In the genomic region with DNA sequence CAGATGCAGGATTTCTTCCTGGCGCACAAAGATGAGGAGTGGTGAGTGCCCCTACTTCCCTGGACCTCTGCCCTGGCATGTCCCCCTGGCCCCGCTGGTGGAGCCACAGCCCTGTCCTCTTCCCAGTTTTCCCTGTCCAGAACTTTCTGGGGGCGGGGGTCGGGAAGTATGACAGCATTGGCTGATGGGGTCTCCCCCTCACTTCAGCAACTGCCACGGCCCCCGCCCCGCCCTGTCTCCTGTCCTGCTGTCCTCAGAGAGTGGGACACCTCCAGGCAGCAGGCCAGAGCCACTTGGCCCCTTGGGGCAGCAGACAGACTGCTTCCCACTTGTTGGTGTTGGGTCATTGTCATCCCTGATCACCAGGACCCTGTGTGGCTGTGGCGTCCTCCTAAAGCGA, we compare ENCODE assay signal across 23 cellular contexts. TPM values are rescaled to one million over a fixed set of nuclear protein-coding genes. Genes with fewer than 3 reads are reported as not detected.
DNase-seq lines count a peak whose midpoint lies in the region; ATAC-seq, FAIRE-seq and TF ChIP-seq lines count a peak whose summit lies in the region.
"Had no signal": no experiment of that assay in that cellular context is flagged by ENCODE, and none has a peak within 500 bp of the region (broad histone marks: within the 10 kb centered on the region; RNA-seq: fewer than 3 reads in every experiment).

No MANE protein-coding gene starts in this region.

- DNase-seq in SK-N-SH (peak; percentile 30), T-helper 17 cell (no peak), kidney (peak; percentile 78), KBM-7 (no peak)
- DNase-seq in stimulated activated effector memory CD8-positive, alpha-beta T cell treated with anti-CD3 and anti-CD28 coated beads, Interleukin-12 subunit alpha, Interleukin-12 subunit beta, amount 100 ng/mL, for 72 hours (ENCODE audit: low spot score in 2 of 2): no peak
- DNase-seq: 8988T; CD4-positive, alpha-beta T cell; DMS153; GDM1; NCI-H1417; NCI-H187; NCI-H2227 treated with DMSO at 0.1 percent for 48 hours; NCI-H510A treated with DMSO at 0.1 percent for 48 hours; NCI-H774; SIG-M5 had no signal

- intact Hi-C loops in kidney (cut with DNase I): no loop called here

- H3K4me2 ChIP-seq in SK-N-SH: no peak overlapping the region
- H3K4me2 ChIP-seq: KMS-11 had no signal

- in situ Hi-C loops in KBM-7 (cut with MboI; ENCODE audit: low pct_unique_long_range_greater_than_20kb, low sequenced_read_pairs): no loop called here

- H3K79me2 ChIP-seq in SK-N-SH (ENCODE audit: insufficient read depth): peaks cover 78% of the 10 kb centered on the region

- no peaks in the 10 kb centered on the region for H3K9me3 ChIP-seq in SK-N-SH
- H3K9me3 ChIP-seq in T-helper 17 cell (ENCODE audit: control insufficient read depth, low read length, poor library complexity, severe bottlenecking): no peaks in the 10 kb centered on the region
- H3K9me3 ChIP-seq in kidney (ENCODE audit: control insufficient read depth in 1 of 2, low read length in 2 of 2): no peaks in the 10 kb centered on the region

- H3K9ac ChIP-seq in SK-N-SH (no peak overlapping the region), kidney (ENCODE audit: low read length in 2 of 2) (no peak overlapping the region)
- H3K9ac ChIP-seq: KMS-11 had no signal

- ATAC-seq in SK-N-SH treated with all-trans-retinoic acid at 6 μM for 48 hours (no peak), T-helper 17 cell (no peak), HG02642 (IDR thresholded peaks at IDR 0.05; ENCODE audit: poor library complexity, unreplicated experiment) (no peak), GM21390 (IDR thresholded peaks at IDR 0.05; ENCODE audit: unreplicated experiment) (no peak)
- no peak for ATAC-seq in stimulated activated effector memory CD8-positive, alpha-beta T cell treated with anti-CD3 and anti-CD28 coated beads, Interleukin-12 subunit alpha, Interleukin-12 subunit beta, amount 100 ng/mL, for 72 hours
- ATAC-seq: HepG2 had no signal

- no peaks in the 10 kb centered on the region for H3K27me3 Mint-ChIP-seq in T-helper 17 cell
- H3K27me3 Mint-ChIP-seq: B cell; CD4-positive, alpha-beta T cell had no signal

- no peak for FAIRE-seq in kidney (lab: Jason Lieb, UNC)
- FAIRE-seq: HepG2 had no signal

- no peaks in the 10 kb centered on the region for H3K9me3 Mint-ChIP-seq in stimulated activated effector memory CD8-positive, alpha-beta T cell treated with anti-CD3 and anti-CD28 coated beads, Interleukin-12 subunit alpha, Interleukin-12 subunit beta, amount 100 ng/mL, for 72 hours
- H3K9me3 Mint-ChIP-seq: CD4-positive, alpha-beta T cell had no signal

- peaks cover 23% of the 10 kb centered on the region for H3K36me3 Mint-ChIP-seq in T-helper 17 cell (ENCODE audit: low read depth)
- peaks cover 100% of the 10 kb centered on the region for H3K36me3 Mint-ChIP-seq in stimulated activated effector memory CD8-positive, alpha-beta T cell treated with anti-CD3 and anti-CD28 coated beads, Interleukin-12 subunit alpha, Interleukin-12 subunit beta, amount 100 ng/mL, for 72 hours

- no peaks in the 10 kb centered on the region for H3K9me2 ChIP-seq in SK-N-SH

- POLR2A ChIA-PET in SK-N-SH (lab: Yijun Ruan, JAX): no interaction called here

- no peak overlapping the region for H2AFZ ChIP-seq in SK-N-SH (ENCODE audit: low read depth)

- WGBS in SK-N-SH (ENCODE audit: low lambda C conversion rate): 97% methylated on average over 9 of the region's 9 CpGs

- no peak overlapping the region; a peak in 1 of 4 replicates for H3K27ac ChIP-seq in SK-N-SH (ENCODE audit: low read depth in 2 of 2, low read length in 1 of 2)
- no peak overlapping the region for H3K27ac ChIP-seq in kidney (ENCODE audit: low read depth in 2 of 2, low read length in 2 of 2)
- H3K27ac ChIP-seq: KMS-11 had no signal

- peaks cover 53% of the 10 kb centered on the region for H4K20me1 ChIP-seq in SK-N-SH (ENCODE audit: insufficient read depth)

- peaks cover 36% of the 10 kb centered on the region for H3F3A ChIP-seq in SK-N-SH (replicated peaks; ENCODE audit: insufficient read depth)

- TF ChIP-seq CTCF in SK-N-SH (IDR thresholded peaks at IDR 0.05) (no peak), kidney (IDR thresholded peaks at IDR 0.05; ENCODE audit: borderline replicate concordance, extremely low read depth, insufficient read depth) (no peak)

- H3K4me3 ChIP-seq in SK-N-SH (ENCODE audit: low read depth in 2 of 2, low read length in 1 of 2) (no peak overlapping the region), kidney (ENCODE audit: low read length in 2 of 2) (no peak overlapping the region)

- peaks cover 7 to 13% of the 10 kb centered on the region in 2 experiments; a peak in 2 of 4 replicates for H3K4me1 ChIP-seq in SK-N-SH (ENCODE audit: control insufficient read depth in 1 of 2, insufficient read depth in 2 of 2, low read depth in 1 of 2, low read length in 1 of 2)
- peaks cover 0 to 4% of the 10 kb centered on the region in 2 donors for H3K4me1 ChIP-seq in kidney (ENCODE audit: control insufficient read depth in 1 of 2, insufficient read depth in 1 of 2, low read depth in 1 of 2, low read length in 2 of 2)

- no peak overlapping the region for H3K4me3 Mint-ChIP-seq in T-helper 17 cell
- H3K4me3 Mint-ChIP-seq in stimulated activated effector memory CD8-positive, alpha-beta T cell treated with anti-CD3 and anti-CD28 coated beads, Interleukin-12 subunit alpha, Interleukin-12 subunit beta, amount 100 ng/mL, for 72 hours: no peak overlapping the region
- H3K4me3 Mint-ChIP-seq: B cell; CD4-positive, alpha-beta T cell had no signal

- CTCF ChIA-PET in SK-N-SH (lab: Yijun Ruan, JAX): interaction anchor here (3.3 kb wide), 1 partner anchor 13 kb away, joined by 18 read pairs; a partner anchor contains a TSS

- peaks cover 43% of the 10 kb centered on the region for H3K4me1 Mint-ChIP-seq in T-helper 17 cell
- peaks cover 73% of the 10 kb centered on the region for H3K4me1 Mint-ChIP-seq in stimulated activated effector memory CD8-positive, alpha-beta T cell treated with anti-CD3 and anti-CD28 coated beads, Interleukin-12 subunit alpha, Interleukin-12 subunit beta, amount 100 ng/mL, for 72 hours

- H3K27ac Mint-ChIP-seq in T-helper 17 cell: peak overlapping the region; percentile 8
- H3K27ac Mint-ChIP-seq in stimulated activated effector memory CD8-positive, alpha-beta T cell treated with anti-CD3 and anti-CD28 coated beads, Interleukin-12 subunit alpha, Interleukin-12 subunit beta, amount 100 ng/mL, for 72 hours: peak overlapping the region; percentile 20
- H3K27ac Mint-ChIP-seq: B cell had no signal

- no peak for TF ChIP-seq EP300 in SK-N-SH (IDR thresholded peaks at IDR 0.05; ENCODE audit: borderline replicate concordance in 1 of 2, low read depth in 1 of 2, low read length in 1 of 2)

- no peak for TF ChIP-seq RAD21 in SK-N-SH (IDR thresholded peaks at IDR 0.05; ENCODE audit: low read length)

- no peaks in the 10 kb centered on the region for H3K27me3 ChIP-seq in SK-N-SH (ENCODE audit: insufficient read depth)

- peaks cover 76 to 80% of the 10 kb centered on the region in 2 experiments for H3K36me3 ChIP-seq in SK-N-SH (replicated peaks in 1 of 2; ENCODE audit: control insufficient read depth in 1 of 2, insufficient read depth in 2 of 2, low read length in 1 of 2)
- peaks cover 32 to 55% of the 10 kb centered on the region in 2 donors for H3K36me3 ChIP-seq in kidney (ENCODE audit: control insufficient read depth in 1 of 2, insufficient read depth in 2 of 2, low read length in 2 of 2)

TF ChIP-seq in SK-N-SH, 30 proteins besides CTCF, POLR2A, EP300 and RAD21:
- no peak for TF ChIP-seq JUND (IDR thresholded peaks at IDR 0.05)

TF ChIP-seq in SK-N-SH treated with all-trans-retinoic acid at 6 μM for 48 hours, 23 proteins besides CTCF, POLR2A, EP300 and RAD21 (continues in another document):
- TF ChIP-seq GLIS3 (CRISPR knock-in tag; IDR thresholded peaks at IDR 0.05) (no peak), ZFP3 (CRISPR knock-in tag; IDR thresholded peaks at IDR 0.05) (no peak)
- TF ChIP-seq, protein P1, sequence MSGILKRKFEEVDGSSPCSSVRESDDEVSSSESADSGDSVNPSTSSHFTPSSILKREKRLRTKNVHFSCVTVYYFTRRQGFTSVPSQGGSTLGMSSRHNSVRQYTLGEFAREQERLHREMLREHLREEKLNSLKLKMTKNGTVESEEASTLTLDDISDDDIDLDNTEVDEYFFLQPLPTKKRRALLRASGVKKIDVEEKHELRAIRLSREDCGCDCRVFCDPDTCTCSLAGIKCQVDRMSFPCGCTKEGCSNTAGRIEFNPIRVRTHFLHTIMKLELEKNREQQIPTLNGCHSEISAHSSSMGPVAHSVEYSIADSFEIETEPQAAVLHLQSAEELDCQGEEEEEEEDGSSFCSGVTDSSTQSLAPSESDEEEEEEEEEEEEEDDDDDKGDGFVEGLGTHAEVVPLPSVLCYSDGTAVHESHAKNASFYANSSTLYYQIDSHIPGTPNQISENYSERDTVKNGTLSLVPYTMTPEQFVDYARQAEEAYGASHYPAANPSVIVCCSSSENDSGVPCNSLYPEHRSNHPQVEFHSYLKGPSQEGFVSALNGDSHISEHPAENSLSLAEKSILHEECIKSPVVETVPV (CRISPR knock-in tag; IDR thresholded peaks at IDR 0.05): no peak

RNA-seq across cellular contexts. Expression of a gene that starts 7.3 kb away (rescaled TPM):
- 76.5 and 92.7 TPM in 2 replicates for polyA plus RNA-seq in SK-N-SH (2012; rRNA removed)
- polyA plus RNA-seq in SK-N-SH (2012; cell fraction: cytosol; rRNA removed): 35.5 and 44.4 TPM in 2 replicates
- 460 and 556 TPM in 2 replicates for polyA plus RNA-seq in SK-N-SH (2012; cell fraction: nucleus; rRNA removed)
- 100 to 1,000 TPM; 246 to 255 TPM for total RNA-seq in T-helper 17 cell
- 127 TPM for total RNA-seq in kidney
- polyA plus RNA-seq in kidney (ENCODE audit: insufficient read depth, low read depth, low replicate concordance): 58.2 TPM

RNA-seq across cellular contexts. Expression of a gene that starts 7.3 kb away (rescaled TPM):
- polyA plus RNA-seq in SK-N-SH (2012; rRNA removed) (4.5 and 5.6 TPM in 2 replicates), kidney (ENCODE audit: insufficient read depth, low read depth, low replicate concordance) (3.8 TPM)
- polyA plus RNA-seq in SK-N-SH (2012; cell fraction: cytosol; rRNA removed): 2.4 and 3.4 TPM in 2 replicates
- polyA plus RNA-seq in SK-N-SH (2012; cell fraction: nucleus; rRNA removed): 5.8 and 8.4 TPM in 2 replicates
- total RNA-seq in T-helper 17 cell (1 to 10 TPM; 1.6 to 2.2 TPM), kidney (3.4 TPM)

RNA-seq across cellular contexts. Expression of a gene that starts 13.5 kb away (rescaled TPM):
- 1.8 and 2.1 TPM in 2 replicates for polyA plus RNA-seq in SK-N-SH (2012; rRNA removed)
- polyA plus RNA-seq in SK-N-SH (2012; cell fraction: cytosol; rRNA removed): 0.51 and 0.93 TPM in 2 replicates
- 8.7 and 13.0 TPM in 2 replicates for polyA plus RNA-seq in SK-N-SH (2012; cell fraction: nucleus; rRNA removed)
- under 1 TPM; 0.21 to 0.25 TPM for total RNA-seq in T-helper 17 cell
- 3.6 TPM for total RNA-seq in kidney
- 1.6 TPM for polyA plus RNA-seq in kidney (ENCODE audit: insufficient read depth, low read depth, low replicate concordance)
- total RNA-seq: M059J, OCI-LY7 had no signal

RNA-seq across cellular contexts. Expression of a gene that starts 15.0 kb away (rescaled TPM):
- polyA plus RNA-seq in SK-N-SH (2012; rRNA removed) (6.4 and 6.5 TPM in 2 replicates), kidney (ENCODE audit: insufficient read depth, low read depth, low replicate concordance) (92.6 TPM)
- polyA plus RNA-seq in SK-N-SH (2012; cell fraction: cytosol; rRNA removed): 3.4 and 6.2 TPM in 2 replicates
- polyA plus RNA-seq in SK-N-SH (2012; cell fraction: nucleus; rRNA removed): 19.7 and 20.9 TPM in 2 replicates
- total RNA-seq in T-helper 17 cell (1 to 10 TPM; 8.5 to 9.8 TPM), kidney (74.4 TPM)

RNA-seq across cellular contexts. Expression of a gene that starts 29.7 kb away (rescaled TPM):
- polyA plus RNA-seq in SK-N-SH (2012; rRNA removed) (29.7 and 31.0 TPM in 2 replicates), kidney (ENCODE audit: insufficient read depth, low read depth, low replicate concordance) (19.7 TPM)
- polyA plus RNA-seq in SK-N-SH (2012; cell fraction: cytosol; rRNA removed): 8.1 and 13.3 TPM in 2 replicates
- 121 and 122 TPM in 2 replicates for polyA plus RNA-seq in SK-N-SH (2012; cell fraction: nucleus; rRNA removed)
- total RNA-seq in T-helper 17 cell (10 to 100 TPM; 43.9 to 50.9 TPM), kidney (29.9 TPM)

Comparison
In these comparisons a context has a peak if more than half of its experiments do, and no peak if none do; other contexts are left out.
1. DNase-seq: peak in SK-N-SH (single experiment) and kidney (single experiment); none in T-helper 17 cell (0 of 3), stimulated activated effector memory CD8-positive, alpha-beta T cell treated with anti-CD3 and anti-CD28 coated beads, Interleukin-12 subunit alpha, Interleukin-12 subunit beta, amount 100 ng/mL, for 72 hours (0 of 2) and KBM-7 (single experiment).